8 cellular contexts compared by ENCODE assay signal in the genomic region with DNA sequence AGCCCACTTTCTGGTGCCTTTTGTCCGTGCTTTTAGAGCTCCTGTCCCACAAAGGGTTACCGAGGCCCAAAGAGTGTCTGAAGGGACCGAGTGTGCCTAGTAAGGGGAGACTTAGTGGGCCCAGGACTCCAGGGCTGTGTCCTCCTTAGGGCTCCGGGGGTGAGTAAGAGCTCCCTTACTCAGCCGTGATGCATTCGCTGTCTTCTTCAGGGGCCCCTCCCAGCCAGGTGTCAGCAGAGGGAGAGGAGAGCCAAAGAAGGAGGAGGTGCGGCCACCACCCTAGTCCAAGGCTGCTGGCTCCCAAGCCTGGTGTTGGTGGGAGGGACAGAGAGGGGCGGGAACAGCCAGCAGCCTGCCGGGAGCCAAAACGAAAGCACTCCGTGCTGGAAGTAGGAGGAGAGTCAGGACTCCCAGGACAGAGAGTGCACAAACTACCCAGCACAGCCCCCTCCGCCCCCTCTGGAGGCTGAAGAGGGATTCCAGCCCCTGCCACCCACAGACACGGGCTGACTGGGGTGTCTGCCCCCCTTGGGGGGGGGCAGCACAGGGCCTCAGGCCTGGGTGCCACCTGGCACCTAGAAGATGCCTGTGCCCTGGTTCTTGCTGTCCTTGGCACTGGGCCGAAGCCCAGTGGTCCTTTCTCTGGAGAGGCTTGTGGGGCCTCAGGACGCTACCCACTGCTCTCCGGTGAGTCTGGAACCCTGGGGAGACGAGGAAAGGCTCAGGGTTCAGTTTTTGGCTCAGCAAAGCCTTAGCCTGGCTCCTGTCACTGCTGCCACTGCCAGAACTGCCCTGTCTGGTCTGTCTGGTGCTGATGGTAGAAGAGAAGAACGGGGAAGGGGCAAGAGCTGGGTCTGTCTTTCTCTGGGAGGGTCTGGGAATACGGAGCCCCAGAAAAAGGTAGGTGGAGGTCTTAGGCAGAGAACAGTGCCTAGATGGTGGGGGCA. TPM values are rescaled to one million over a fixed set of nuclear protein-coding genes. Genes with fewer than 3 reads are reported as not detected.
DNase-seq lines count a peak whose midpoint lies in the region; ATAC-seq and TF ChIP-seq lines count a peak whose summit lies in the region.

A gene with protein sequence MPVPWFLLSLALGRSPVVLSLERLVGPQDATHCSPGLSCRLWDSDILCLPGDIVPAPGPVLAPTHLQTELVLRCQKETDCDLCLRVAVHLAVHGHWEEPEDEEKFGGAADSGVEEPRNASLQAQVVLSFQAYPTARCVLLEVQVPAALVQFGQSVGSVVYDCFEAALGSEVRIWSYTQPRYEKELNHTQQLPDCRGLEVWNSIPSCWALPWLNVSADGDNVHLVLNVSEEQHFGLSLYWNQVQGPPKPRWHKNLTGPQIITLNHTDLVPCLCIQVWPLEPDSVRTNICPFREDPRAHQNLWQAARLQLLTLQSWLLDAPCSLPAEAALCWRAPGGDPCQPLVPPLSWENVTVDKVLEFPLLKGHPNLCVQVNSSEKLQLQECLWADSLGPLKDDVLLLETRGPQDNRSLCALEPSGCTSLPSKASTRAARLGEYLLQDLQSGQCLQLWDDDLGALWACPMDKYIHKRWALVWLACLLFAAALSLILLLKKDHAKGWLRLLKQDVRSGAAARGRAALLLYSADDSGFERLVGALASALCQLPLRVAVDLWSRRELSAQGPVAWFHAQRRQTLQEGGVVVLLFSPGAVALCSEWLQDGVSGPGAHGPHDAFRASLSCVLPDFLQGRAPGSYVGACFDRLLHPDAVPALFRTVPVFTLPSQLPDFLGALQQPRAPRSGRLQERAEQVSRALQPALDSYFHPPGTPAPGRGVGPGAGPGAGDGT (plus strand): TSS at position 365 of the 947 bp plus-strand sequence. CDS start 218 bp downstream, at position 583.

- WGBS in heart left ventricle, 4 donors = 4 to 10% (median 7%) methylated on average over 15 to 19 of the region's 19 CpGs

- H3K27me3 ChIP-seq in BJ (ENCODE audit: control insufficient read depth, insufficient read depth, low read length) = no peaks in the 10 kb centered on the region
- no peaks in the 10 kb centered on the region for H3K27me3 ChIP-seq in heart left ventricle
- no peaks in the 10 kb centered on the region for H3K27me3 ChIP-seq in osteoblast (ENCODE audit: insufficient read depth, low read length)

- H3K4me1 ChIP-seq in heart left ventricle (peaks cover 4 to 42% (median 30%) of the 10 kb centered on the region in 12 donors), osteoblast (ENCODE audit: insufficient read depth, low read length) (peaks cover 53% of the 10 kb centered on the region)

- H2AFZ ChIP-seq in osteoblast (ENCODE audit: low read length) = peak within 1 kb of the TSS; percentile 92

- H3K79me2 ChIP-seq in osteoblast (ENCODE audit: insufficient read depth, low read length) = peaks cover 16% of the 10 kb centered on the region

- H3K4me3 ChIP-seq in BJ (ENCODE audit: low read depth, low read length) = peak within 1 kb of the TSS; percentile 57
- H3K4me3 ChIP-seq in heart left ventricle = peak within 1 kb of the TSS; percentile 26 to 87 (median 65)
- H3K4me3 ChIP-seq in osteoblast (ENCODE audit: insufficient read depth, low read length) = peak within 1 kb of the TSS; percentile 76

- ATAC-seq in heart left ventricle (peak; percentile 89 to 95 (median 90)), HG02642 (IDR thresholded peaks at IDR 0.05; ENCODE audit: poor library complexity, unreplicated experiment) (no peak), GM18502 (IDR thresholded peaks at IDR 0.05; ENCODE audit: poor library complexity, unreplicated experiment) (no peak)

- TF ChIP-seq CTCF in BJ (IDR thresholded peaks at IDR 0.05; ENCODE audit: insufficient read depth, low read depth, low read length) (no peak), heart left ventricle (IDR thresholded peaks at IDR 0.05) (peak in 2 of 12 donors; percentile 6), osteoblast (IDR thresholded peaks at IDR 0.05; ENCODE audit: extremely low read depth, low read depth, low read length) (no peak)

- CTCF ChIA-PET in BJ (lab: Yijun Ruan, JAX) = interaction anchor here (0.6 to 3.8 kb wide), 7 partner anchors 10 to 682 kb away, joined by 3 to 23 read pairs (median 5); a partner anchor contains a TSS

- peak within 1 kb of the TSS; percentile 73 to 96 (median 91) for H3K27ac ChIP-seq in heart left ventricle
- peak within 1 kb of the TSS; percentile 73 for H3K27ac ChIP-seq in osteoblast (ENCODE audit: low read depth, low read length)

- H3K36me3 ChIP-seq in BJ (ENCODE audit: control insufficient read depth, insufficient read depth, low read length) (no peaks in the 10 kb centered on the region), heart left ventricle (peaks cover 0 to 19% (median 8%) of the 10 kb centered on the region in 9 donors), osteoblast (ENCODE audit: insufficient read depth, low read length) (no peaks in the 10 kb centered on the region)

- DNase-seq in BJ (ENCODE audit: low read depth) (peak; percentile 49), HS-27A (ENCODE audit: low read depth) (peak; percentile 53), anterior cingulate cortex (lab: John Stamatoyannopoulos, UW) (peak in 54 of 58 donors; percentile 11 to 87 (median 52)), heart left ventricle (peak; percentile 88 to 92 (median 91)), osteoblast (ENCODE audit: insufficient read length, low spot score, missing footprints) (peak; percentile 97)

- peak in 1 of 2 donors; percentile 82 for TF ChIP-seq POLR2A in heart left ventricle (IDR thresholded peaks at IDR 0.05)

- POLR2A ChIA-PET in BJ (lab: Charles Lee) = interaction anchor here (0.6 kb wide), 1 partner anchor 73 kb away, joined by 3 read pairs; no protein-coding TSS in a partner anchor

- H3K9me3 ChIP-seq in heart left ventricle = no peaks in the 10 kb centered on the region
- H3K9me3 ChIP-seq in osteoblast (ENCODE audit: low read depth, low read length) = no peaks in the 10 kb centered on the region

- H4K20me1 ChIP-seq in osteoblast (ENCODE audit: insufficient read depth, low read length) = peaks cover 2% of the 10 kb centered on the region

- peak within 1 kb of the TSS; percentile 93 for H3K4me2 ChIP-seq in osteoblast (ENCODE audit: insufficient read depth, low read length)

- intact Hi-C loops in heart left ventricle (cut with DNase I) = loop anchor here in 2 of 10 donors (1.0 to 10.0 kb wide), 7 partner anchors 16 to 415 kb away; a partner anchor contains a TSS

TF ChIP-seq in PFSK-1, 5 proteins besides CTCF, POLR2A, EP300 and RAD21:
- TF ChIP-seq POLR2AphosphoS5 (IDR thresholded peaks at IDR 0.05; ENCODE audit: low read depth, low read length) = peak; percentile 15; the same call in 1 of the 2 replicates
- TF ChIP-seq TAF1 (IDR thresholded peaks at IDR 0.05; ENCODE audit: borderline replicate concordance, insufficient read depth, low read length) = no peak
- TF ChIP-seq, protein P1, sequence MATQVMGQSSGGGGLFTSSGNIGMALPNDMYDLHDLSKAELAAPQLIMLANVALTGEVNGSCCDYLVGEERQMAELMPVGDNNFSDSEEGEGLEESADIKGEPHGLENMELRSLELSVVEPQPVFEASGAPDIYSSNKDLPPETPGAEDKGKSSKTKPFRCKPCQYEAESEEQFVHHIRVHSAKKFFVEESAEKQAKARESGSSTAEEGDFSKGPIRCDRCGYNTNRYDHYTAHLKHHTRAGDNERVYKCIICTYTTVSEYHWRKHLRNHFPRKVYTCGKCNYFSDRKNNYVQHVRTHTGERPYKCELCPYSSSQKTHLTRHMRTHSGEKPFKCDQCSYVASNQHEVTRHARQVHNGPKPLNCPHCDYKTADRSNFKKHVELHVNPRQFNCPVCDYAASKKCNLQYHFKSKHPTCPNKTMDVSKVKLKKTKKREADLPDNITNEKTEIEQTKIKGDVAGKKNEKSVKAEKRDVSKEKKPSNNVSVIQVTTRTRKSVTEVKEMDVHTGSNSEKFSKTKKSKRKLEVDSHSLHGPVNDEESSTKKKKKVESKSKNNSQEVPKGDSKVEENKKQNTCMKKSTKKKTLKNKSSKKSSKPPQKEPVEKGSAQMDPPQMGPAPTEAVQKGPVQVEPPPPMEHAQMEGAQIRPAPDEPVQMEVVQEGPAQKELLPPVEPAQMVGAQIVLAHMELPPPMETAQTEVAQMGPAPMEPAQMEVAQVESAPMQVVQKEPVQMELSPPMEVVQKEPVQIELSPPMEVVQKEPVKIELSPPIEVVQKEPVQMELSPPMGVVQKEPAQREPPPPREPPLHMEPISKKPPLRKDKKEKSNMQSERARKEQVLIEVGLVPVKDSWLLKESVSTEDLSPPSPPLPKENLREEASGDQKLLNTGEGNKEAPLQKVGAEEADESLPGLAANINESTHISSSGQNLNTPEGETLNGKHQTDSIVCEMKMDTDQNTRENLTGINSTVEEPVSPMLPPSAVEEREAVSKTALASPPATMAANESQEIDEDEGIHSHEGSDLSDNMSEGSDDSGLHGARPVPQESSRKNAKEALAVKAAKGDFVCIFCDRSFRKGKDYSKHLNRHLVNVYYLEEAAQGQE (IDR thresholded peaks at IDR 0.05; ENCODE audit: insufficient read depth in 1 of 2, low read depth in 2 of 2, low read length in 2 of 2) = no peak
- peak; percentile 17 for TF ChIP-seq FOXP2 (optimal IDR thresholded peaks at IDR 0.05; ENCODE audit: borderline replicate concordance, extremely low read depth, extremely low read length, insufficient read depth)
- TF ChIP-seq SIN3A (IDR thresholded peaks at IDR 0.05; ENCODE audit: borderline replicate concordance, insufficient read depth, low read length) = no peak
TF ChIP-seq in PFSK-1: peak in this region for 2.

RNA-seq across cellular contexts. Expression of the gene that starts here (rescaled TPM):
- polyA plus RNA-seq in BJ (2011; rRNA removed) (14.7 and 28.1 TPM in 2 replicates), heart left ventricle (10 to 100 TPM; 34.7 to 42.1 TPM)
- 28.9 and 31.6 TPM in 2 replicates for polyA minus RNA-seq in BJ (2011; rRNA and poly(A)+ RNA removed)
- polyA plus RNA-seq in PFSK-1 (2012; ENCODE audit: insufficient read length, low read depth) = 14.0 TPM
- total RNA-seq in heart left ventricle (10 to 100 TPM; 20.6 to 45.3 (median 29.2) TPM), osteoblast (42.1 and 47.0 TPM in 2 replicates)

Comparison
In these comparisons a context has a peak if more than half of its experiments do, and no peak if none do; other contexts are left out.
1. ATAC-seq: peak in heart left ventricle (4 of 4); none in HG02642 (single experiment) and GM18502 (single experiment).
2. Peak in every context shown above with its lines, with median percentiles within 50 percentile points of each other: DNase-seq and H3K4me3 ChIP-seq.